In genomic region chr21:14366998-14367397, GRCh38 we compare ENCODE assay signal across 18 cellular contexts.
"Had no signal": no experiment of that assay in that cellular context is flagged by ENCODE, and none has a peak within 500 bp of the region (broad histone marks: within the 10 kb centered on the region; RNA-seq: fewer than 3 reads in every experiment).

No MANE protein-coding gene starts in this region.

- ATAC-seq: activated T-helper 17 cell treated with anti-CD3 and anti-CD28 coated beads, Interleukin-2, amount 50 U/mL, for 72 hours; left lung had no signal

- H3K36me3 Mint-ChIP-seq: activated naive CD8-positive, alpha-beta T cell treated with anti-CD3 and anti-CD28 coated beads, Interleukin-2, amount 10 ng/mL, durations not matched to agents 7 days and 5 days had no signal

- H3K27ac Mint-ChIP-seq: activated B cell treated with CpG ODN at 0.5 μM for 24 hours; activated CD4-positive, alpha-beta memory T cell treated with anti-CD3 and anti-CD28 coated beads for 36 hours; activated naive CD8-positive, alpha-beta T cell treated with anti-CD3 and anti-CD28 coated beads, Interleukin-2, amount 10 ng/mL, durations not matched to agents 7 days and 5 days; activated T-helper 17 cell treated with anti-CD3 and anti-CD28 coated beads, Interleukin-2, amount 50 U/mL, for 72 hours; nephron progenitor cell had no signal

- H3K27ac ChIP-seq: cardiac muscle cell, left lung, spleen, thyroid gland had no signal

- H3K9me3 Mint-ChIP-seq: activated B cell treated with CpG ODN at 0.5 μM for 24 hours; activated CD4-positive, alpha-beta memory T cell treated with anti-CD3 and anti-CD28 coated beads for 36 hours; activated naive CD8-positive, alpha-beta T cell treated with anti-CD3 and anti-CD28 coated beads, Interleukin-2, amount 10 ng/mL, durations not matched to agents 7 days and 5 days; activated T-helper 17 cell treated with anti-CD3 and anti-CD28 coated beads, Interleukin-2, amount 50 U/mL, for 72 hours; nephron progenitor cell had no signal

- DNase-seq: activated B cell treated with CpG ODN at 0.5 μM for 24 hours; activated CD4-positive, alpha-beta memory T cell treated with anti-CD3 and anti-CD28 coated beads for 36 hours; activated CD4-positive, alpha-beta T cell treated with anti-CD3 and anti-CD28 coated beads for 4 hours; activated naive CD4-positive, alpha-beta T cell; activated naive CD8-positive, alpha-beta T cell treated with anti-CD3 and anti-CD28 coated beads, Interleukin-2, amount 10 ng/mL, durations not matched to agents 7 days and 5 days; amygdala; head of caudate nucleus; left lung; nephron progenitor cell; nucleus accumbens; posterior cingulate gyrus; retina; spleen; stimulated activated naive CD4-positive, alpha-beta T cell; T-helper 2 cell; thyroid gland had no signal
